Comparison of ENCODE assay signal across 9 cellular contexts in the genomic region with DNA sequence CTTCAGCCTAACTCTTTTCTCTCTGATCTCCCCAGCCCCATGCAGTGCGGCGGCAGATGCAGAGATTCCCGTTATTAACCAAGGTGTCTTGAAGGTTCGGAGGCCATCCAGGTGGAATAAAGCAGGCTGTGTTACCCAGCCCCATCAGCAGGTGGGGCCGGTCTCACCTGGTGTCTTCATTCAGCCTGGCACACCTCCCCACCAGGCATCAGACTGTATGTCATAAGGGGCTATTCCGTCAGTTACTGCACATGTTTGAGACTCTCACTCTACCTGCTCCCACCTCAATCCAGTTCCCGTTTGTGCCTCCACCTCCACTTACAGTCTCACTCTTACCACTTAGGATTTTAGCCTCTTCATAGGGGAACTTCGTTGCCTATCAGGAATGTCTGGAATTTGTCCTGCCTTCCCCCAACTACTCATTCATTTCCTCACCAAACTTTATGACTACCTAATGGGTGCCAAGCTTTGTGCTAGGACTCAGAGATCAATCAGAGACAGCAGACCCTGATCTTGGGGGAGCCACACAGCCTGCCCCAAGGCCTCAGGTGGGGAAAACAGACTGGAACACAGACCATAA.
DNase-seq lines count a peak whose midpoint lies in the region; ATAC-seq and TF ChIP-seq lines count a peak whose summit lies in the region.
"Had no signal": no experiment of that assay in that cellular context is flagged by ENCODE, and none has a peak within 500 bp of the region (broad histone marks: within the 10 kb centered on the region; RNA-seq: fewer than 3 reads in every experiment).

No MANE protein-coding gene starts in this region.

- ATAC-seq in HG02885 (IDR thresholded peaks at IDR 0.05; ENCODE audit: poor library complexity, unreplicated experiment): peak; percentile 61
- ATAC-seq in HG03439 (IDR thresholded peaks at IDR 0.05; ENCODE audit: unreplicated experiment): no peak
- ATAC-seq in GM18909 (IDR thresholded peaks at IDR 0.05; ENCODE audit: poor library complexity, unreplicated experiment): no peak

- no peaks in the 10 kb centered on the region for H3K36me3 Mint-ChIP-seq in neural crest cell (ENCODE audit: low read depth)

- no peak overlapping the region for H3K4me3 Mint-ChIP-seq in neural crest cell

- no peak overlapping the region for H3K27ac Mint-ChIP-seq in neural crest cell (ENCODE audit: unreplicated experiment)

- TF ChIP-seq CTCF in GM06990 (IDR thresholded peaks at IDR 0.05; ENCODE audit: insufficient read depth, low read length, poor library complexity, severe bottlenecking): peak; percentile 53
- TF ChIP-seq CTCF in cardiac fibroblast (IDR thresholded peaks at IDR 0.05; ENCODE audit: low read depth, low read length): peak; percentile 16
- TF ChIP-seq CTCF in neural crest cell (conservative IDR thresholded peaks at IDR 0.05): peak; percentile 45

- DNase-seq in GM06990 (ENCODE audit: extremely low read depth, insufficient read length): no peak
- no peak for DNase-seq in cardiac fibroblast (ENCODE audit: low read depth in 2 of 2)
- no peak for DNase-seq in neural crest cell (ENCODE audit: low read depth, low spot score)
- DNase-seq in DMS114 treated with DMSO at 0.1 percent for 48 hours (lab: John Stamatoyannopoulos, UW; ENCODE audit: unreplicated experiment): no peak
- no peak for DNase-seq in activated CD8-positive, alpha-beta memory T cell treated with anti-CD3 and anti-CD28 coated beads for 24 hours
- DNase-seq: SW 1271 had no signal

- no peaks in the 10 kb centered on the region; the same call in 1 of the 2 replicates for H3K27me3 ChIP-seq in GM06990 (replicated peaks; ENCODE audit: control insufficient read depth, insufficient read depth, low read length)

- H3K4me1 Mint-ChIP-seq in neural crest cell: peaks cover 15% of the 10 kb centered on the region

- no peak overlapping the region for H3K4me3 ChIP-seq in GM06990 (replicated peaks; ENCODE audit: low read depth, low read length)
- no peak overlapping the region for H3K4me3 ChIP-seq in cardiac fibroblast (replicated peaks in 1 of 2; ENCODE audit: low read depth in 2 of 2, low read length in 2 of 2)

- H3K27me3 Mint-ChIP-seq in neural crest cell (ENCODE audit: low read depth): no peaks in the 10 kb centered on the region

- H3K9me3 Mint-ChIP-seq in neural crest cell: no peaks in the 10 kb centered on the region

- no peaks in the 10 kb centered on the region for H3K36me3 ChIP-seq in GM06990 (ENCODE audit: control insufficient read depth, insufficient read depth, low read length)
